12 cellular contexts compared by ENCODE assay signal in the genomic region with DNA sequence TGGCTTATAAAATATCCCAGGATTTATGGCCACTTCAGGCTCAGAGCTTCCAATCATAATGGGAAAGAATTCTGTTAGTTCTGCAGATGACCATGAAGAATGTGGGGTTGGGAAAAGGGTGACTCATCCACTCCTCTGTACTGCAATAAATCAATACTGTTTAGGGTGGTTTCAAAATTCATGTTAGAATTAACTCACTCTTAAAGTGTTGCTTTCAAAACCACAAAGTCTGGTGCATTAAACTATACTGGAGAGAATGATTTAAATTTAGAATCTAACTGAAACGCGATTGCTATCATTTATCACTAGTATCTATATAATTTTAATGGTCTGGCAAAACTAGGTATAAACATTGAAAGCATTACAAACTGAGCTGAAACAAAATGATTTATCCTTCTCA. TPM values are rescaled to one million over a fixed set of nuclear protein-coding genes. Genes with fewer than 3 reads are reported as not detected.
DNase-seq lines count a peak whose midpoint lies in the region; ATAC-seq and TF ChIP-seq lines count a peak whose summit lies in the region.
"Had no signal": no experiment of that assay in that cellular context is flagged by ENCODE, and none has a peak within 500 bp of the region (broad histone marks: within the 10 kb centered on the region; RNA-seq: fewer than 3 reads in every experiment).

No MANE protein-coding gene starts in this region.

- no TSS peak for BruUV-seq in IMR-90 (replicated peaks; lab: Mats Ljungman, UMichigan)

- intact Hi-C loops in IMR-90 (cut with micrococcal nuclease): no loop called here

- no peak overlapping the region for H2BK5ac ChIP-seq in IMR-90 (ENCODE audit: low read depth, low read length, poor library complexity, severe bottlenecking)

- POLR2A ChIA-PET in IMR-90 (lab: Charles Lee; ENCODE audit: unreplicated experiment): no interaction called here

- CTCF ChIA-PET in IMR-90 (lab: Yijun Ruan, JAX): no interaction called here

- no peak for TF ChIP-seq RAD21 in IMR-90 (IDR thresholded peaks at IDR 0.05; ENCODE audit: low read length)
- no peak for TF ChIP-seq RAD21 in liver (IDR thresholded peaks at IDR 0.05)

- H3K36me3 ChIP-seq in IMR-90 (ENCODE audit: control insufficient read depth, insufficient read depth, low read length) (no peaks in the 10 kb centered on the region), liver (ENCODE audit: control insufficient read depth in 4 of 4, insufficient read depth in 3 of 4, low read depth in 1 of 4, low read length in 3 of 4) (no peaks in the 10 kb centered on the region)
- H3K36me3 ChIP-seq: HAP-1 had no signal

- H3K27me3 ChIP-seq in IMR-90 (ENCODE audit: control insufficient read depth, insufficient read depth, low read length) (peaks cover 2% of the 10 kb centered on the region), liver (ENCODE audit: control insufficient read depth in 4 of 4, insufficient read depth in 4 of 4, low read length in 3 of 4) (no peaks in the 10 kb centered on the region)

- peak; percentile 22 for DNase-seq in COLO668 (lab: John Stamatoyannopoulos, UW; ENCODE audit: unreplicated experiment)
- peak; percentile 45 for DNase-seq in IMR-90
- peak; percentile 63 for DNase-seq in astrocyte of the spinal cord (ENCODE audit: low read depth, low spot score)
- DNase-seq in GM19238 (ENCODE audit: insufficient read length, low spot score): no peak
- DNase-seq in stimulated activated CD4-positive, alpha-beta T cell treated with anti-CD3 and anti-CD28 coated beads, Interleukin-4, amount 100 ng/mL, for 24 hours: no peak
- no peak for DNase-seq in activated T-cell treated with anti-CD3 and anti-CD28 coated beads for 4 hours
- DNase-seq: cerebellar nuclear complex; naive thymus-derived CD8-positive, alpha-beta T cell; NCI-H2227 treated with DMSO at 0.1 percent for 48 hours had no signal

- no peak overlapping the region for H3K56ac ChIP-seq in IMR-90 (ENCODE audit: extremely low read depth, insufficient read depth, low read length)

- no peak overlapping the region for H3K4me2 ChIP-seq in IMR-90 (ENCODE audit: low read depth, low read length)

- H2AFZ ChIP-seq in IMR-90 (replicated peaks; ENCODE audit: low read length, poor library complexity): no peak overlapping the region

- H3K9me3 ChIP-seq in IMR-90 (ENCODE audit: control insufficient read depth, insufficient read depth, low read length): no peaks in the 10 kb centered on the region
- H3K9me3 ChIP-seq in liver (ENCODE audit: control insufficient read depth in 4 of 4, low read length in 3 of 4): no peaks in the 10 kb centered on the region
- H3K9me3 ChIP-seq: HAP-1 had no signal

- no peak overlapping the region for H3K23ac ChIP-seq in IMR-90 (ENCODE audit: low read depth, low read length)

- no peak overlapping the region for H3K9ac ChIP-seq in IMR-90 (ENCODE audit: low read depth, low read length)
- H3K9ac ChIP-seq in liver (ENCODE audit: low read depth in 1 of 2, low read length in 2 of 2): peak overlapping the region; percentile 2 to 58

- H4K20me1 ChIP-seq in IMR-90 (ENCODE audit: insufficient read depth, low read length): no peaks in the 10 kb centered on the region

- H4K91ac ChIP-seq in IMR-90 (ENCODE audit: insufficient read depth, low read depth, low read length): no peak overlapping the region

- no peak overlapping the region for H2BK20ac ChIP-seq in IMR-90 (ENCODE audit: low read depth, low read length)

- H4K5ac ChIP-seq in IMR-90 (ENCODE audit: low read depth, low read length): no peak overlapping the region

- in situ Hi-C loops in IMR-90 (cut with MboI; ENCODE audit: low sequenced_read_pairs): no loop called here
- in situ Hi-C loops in astrocyte of the spinal cord (cut with HindIII; ENCODE audit: low sequenced_read_pairs): no loop called here

- no peak overlapping the region for H3K18ac ChIP-seq in IMR-90 (ENCODE audit: low read depth, low read length)

- WGBS in IMR-90 (ENCODE audit: extremely low coverage in 2 of 2, insufficient read length in 1 of 2), 2 experiments: no CpG with 5 or more reads among the region's 2 CpGs
- 13% methylated on average over 2 of the region's 2 CpGs for WGBS in liver

- H3K9me1 ChIP-seq in IMR-90 (ENCODE audit: insufficient read depth, low read length): no peaks in the 10 kb centered on the region

- H3K4ac ChIP-seq in IMR-90 (ENCODE audit: low read depth, low read length): no peak overlapping the region

- no peak overlapping the region for H2BK15ac ChIP-seq in IMR-90 (ENCODE audit: low read depth, low read length)

- dilution Hi-C loops in IMR-90 (cut with HindIII; ENCODE audit: low sequenced_read_pairs, unreplicated experiment): no loop called here

- no peak overlapping the region for H3K14ac ChIP-seq in IMR-90 (replicated peaks; ENCODE audit: low read depth, low read length)

- H3K4me3 ChIP-seq in IMR-90 (ENCODE audit: insufficient read depth, low read depth, low read length): no peak overlapping the region
- H3K4me3 ChIP-seq in astrocyte of the spinal cord (ENCODE audit: low read depth, low read length): no peak overlapping the region
- H3K4me3 ChIP-seq in liver (ENCODE audit: low read depth in 1 of 3, low read length in 3 of 3): peak overlapping the region; percentile 43 to 65 (median 65)
- H3K4me3 ChIP-seq: HAP-1 had no signal

- H3K27ac ChIP-seq in IMR-90 (ENCODE audit: insufficient read depth, low read length): no peak overlapping the region
- H3K27ac ChIP-seq in liver (ENCODE audit: low read depth in 1 of 2, low read length in 2 of 2): peak overlapping the region; percentile 54 to 65

- H2AK9ac ChIP-seq in IMR-90 (replicated peaks; ENCODE audit: low read depth, low read length, poor library complexity): no peak overlapping the region

- no peak overlapping the region for H4K8ac ChIP-seq in IMR-90 (ENCODE audit: low read depth in 2 of 2, low read length in 2 of 2)

- H3K4me1 ChIP-seq in IMR-90 (ENCODE audit: control insufficient read depth, insufficient read depth, low read length) (no peaks in the 10 kb centered on the region), liver (ENCODE audit: control insufficient read depth in 4 of 4, insufficient read depth in 4 of 4, low read length in 3 of 4) (peaks cover 5 to 41% (median 30%) of the 10 kb centered on the region in 4 donors)
- H3K4me1 ChIP-seq: HAP-1 had no signal

- TF ChIP-seq CTCF in IMR-90 (conservative IDR thresholded peaks at IDR 0.05; ENCODE audit: low read depth, low read length) (no peak), astrocyte of the spinal cord (IDR thresholded peaks at IDR 0.05; ENCODE audit: low read depth, low read length) (no peak), liver (IDR thresholded peaks at IDR 0.05; ENCODE audit: low read depth, low read length, missing input control) (no peak)

- H2BK120ac ChIP-seq in IMR-90 (ENCODE audit: low read depth, low read length): no peak overlapping the region

- no peak overlapping the region for H2AK5ac ChIP-seq in IMR-90 (ENCODE audit: low read depth, low read length)

- no peak for TF ChIP-seq POLR2A in IMR-90 (IDR thresholded peaks at IDR 0.05; ENCODE audit: low read depth, low read length)

- H3K79me1 ChIP-seq in IMR-90 (ENCODE audit: low read depth in 1 of 2, low read length in 2 of 2): no peaks in the 10 kb centered on the region

- ATAC-seq in IMR-90 (ENCODE audit: low read depth) (peak; percentile 42), GM18867 (IDR thresholded peaks at IDR 0.05; ENCODE audit: unreplicated experiment) (no peak)

TF ChIP-seq in IMR-90, 13 proteins besides CTCF, POLR2A, EP300 and RAD21 (continues in another document):
- TF ChIP-seq CEBPB (IDR thresholded peaks at IDR 0.05; ENCODE audit: low read depth, low read length) (no peak), RFX5 (IDR thresholded peaks at IDR 0.05; ENCODE audit: low read depth, low read length) (no peak), MAFK (IDR thresholded peaks at IDR 0.05; ENCODE audit: low read depth, low read length) (no peak), NFE2L2 (IDR thresholded peaks at IDR 0.05; ENCODE audit: low read depth, low read length) (no peak)
- TF ChIP-seq, protein P1, sequence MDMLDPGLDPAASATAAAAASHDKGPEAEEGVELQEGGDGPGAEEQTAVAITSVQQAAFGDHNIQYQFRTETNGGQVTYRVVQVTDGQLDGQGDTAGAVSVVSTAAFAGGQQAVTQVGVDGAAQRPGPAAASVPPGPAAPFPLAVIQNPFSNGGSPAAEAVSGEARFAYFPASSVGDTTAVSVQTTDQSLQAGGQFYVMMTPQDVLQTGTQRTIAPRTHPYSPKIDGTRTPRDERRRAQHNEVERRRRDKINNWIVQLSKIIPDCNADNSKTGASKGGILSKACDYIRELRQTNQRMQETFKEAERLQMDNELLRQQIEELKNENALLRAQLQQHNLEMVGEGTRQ (IDR thresholded peaks at IDR 0.05; ENCODE audit: low read depth, low read length): no peak

TF ChIP-seq in liver, 16 proteins besides CTCF, POLR2A, EP300 and RAD21 (continues in another document):
- TF ChIP-seq FOXA1 (IDR thresholded peaks at IDR 0.05) (no peak), HNF4A (conservative IDR thresholded peaks at IDR 0.05) (peak in 1 of 2 donors; percentile 8), HNF4G (IDR thresholded peaks at IDR 0.05) (no peak), RXRA (IDR thresholded peaks at IDR 0.05) (no peak), SP1 (IDR thresholded peaks at IDR 0.05) (no peak), GABPA (IDR thresholded peaks at IDR 0.05 in 1 of 2, conservative IDR thresholded peaks at IDR 0.05 in 1 of 2) (no peak)
- TF ChIP-seq, protein P2, sequence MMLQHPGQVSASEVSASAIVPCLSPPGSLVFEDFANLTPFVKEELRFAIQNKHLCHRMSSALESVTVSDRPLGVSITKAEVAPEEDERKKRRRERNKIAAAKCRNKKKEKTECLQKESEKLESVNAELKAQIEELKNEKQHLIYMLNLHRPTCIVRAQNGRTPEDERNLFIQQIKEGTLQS (IDR thresholded peaks at IDR 0.05): peak; percentile 97
- TF ChIP-seq, protein P3, sequence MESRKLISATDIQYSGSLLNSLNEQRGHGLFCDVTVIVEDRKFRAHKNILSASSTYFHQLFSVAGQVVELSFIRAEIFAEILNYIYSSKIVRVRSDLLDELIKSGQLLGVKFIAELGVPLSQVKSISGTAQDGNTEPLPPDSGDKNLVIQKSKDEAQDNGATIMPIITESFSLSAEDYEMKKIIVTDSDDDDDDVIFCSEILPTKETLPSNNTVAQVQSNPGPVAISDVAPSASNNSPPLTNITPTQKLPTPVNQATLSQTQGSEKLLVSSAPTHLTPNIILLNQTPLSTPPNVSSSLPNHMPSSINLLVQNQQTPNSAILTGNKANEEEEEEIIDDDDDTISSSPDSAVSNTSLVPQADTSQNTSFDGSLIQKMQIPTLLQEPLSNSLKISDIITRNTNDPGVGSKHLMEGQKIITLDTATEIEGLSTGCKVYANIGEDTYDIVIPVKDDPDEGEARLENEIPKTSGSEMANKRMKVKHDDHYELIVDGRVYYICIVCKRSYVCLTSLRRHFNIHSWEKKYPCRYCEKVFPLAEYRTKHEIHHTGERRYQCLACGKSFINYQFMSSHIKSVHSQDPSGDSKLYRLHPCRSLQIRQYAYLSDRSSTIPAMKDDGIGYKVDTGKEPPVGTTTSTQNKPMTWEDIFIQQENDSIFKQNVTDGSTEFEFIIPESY (IDR thresholded peaks at IDR 0.05): no peak

RNA-seq across cellular contexts. Expression of a gene that starts 0.8 kb away (rescaled TPM):
- total RNA-seq in IMR-90 (2012; rRNA removed) (not detected in 2 replicates), liver (10 to 100 TPM; 11.2 to 47.7 TPM)
- polyA plus RNA-seq in IMR-90 (2012; rRNA removed) (not detected in 2 replicates), liver (10 to 100 TPM; 14.7 to 22.4 TPM)
- not detected in 2 replicates for polyA plus RNA-seq in IMR-90 (2012; cell fraction: cytosol; rRNA removed)
- polyA plus RNA-seq in IMR-90 (2012; cell fraction: nucleus; rRNA removed; ENCODE audit: low replicate concordance): not detected in 2 replicates
- total RNA-seq: naive thymus-derived CD8-positive, alpha-beta T cell had no signal
- polyA plus RNA-seq: naive thymus-derived CD8-positive, alpha-beta T cell had no signal

Comparison
In these comparisons a context has a peak if more than half of its experiments do, and no peak if none do; other contexts are left out.
1. DNase-seq: peak in COLO668 (single experiment), IMR-90 (single experiment) and astrocyte of the spinal cord (single experiment); none in GM19238 (single experiment), stimulated activated CD4-positive, alpha-beta T cell treated with anti-CD3 and anti-CD28 coated beads, Interleukin-4, amount 100 ng/mL, for 24 hours (single experiment) and activated T-cell treated with anti-CD3 and anti-CD28 coated beads for 4 hours (single experiment).
2. H3K4me3 ChIP-seq: peak in liver (3 of 3); none in IMR-90 (single experiment) and astrocyte of the spinal cord (single experiment).
3. RNA of a gene that starts 0.8 kb away (total RNA-seq): 11.2 to 47.7 TPM in liver; not detected in IMR-90; every median in the first group is over 10 times any median in the second.